In genomic region chr14:49982522-49982951, GRCh38 we compare ENCODE assay signal across 10 cellular contexts.
DNase-seq lines count a peak whose midpoint lies in the region; ATAC-seq lines count a peak whose summit lies in the region.
"Had no signal": no experiment of that assay in that cellular context is flagged by ENCODE, and none has a peak within 500 bp of the region (broad histone marks: within the 10 kb centered on the region; RNA-seq: fewer than 3 reads in every experiment).

No MANE protein-coding gene starts in this region.

- H3K4me3 ChIP-seq in ACC112 (ENCODE audit: low read depth, low read length): peak overlapping the region; percentile 49
- peak overlapping the region; percentile 10 for H3K4me3 ChIP-seq in mononuclear cell (ENCODE audit: low read length)
- H3K4me3 ChIP-seq: mucosa of descending colon had no signal

- H3K79me2 ChIP-seq in ACC112 (ENCODE audit: control insufficient read depth, insufficient read depth, low read length, unreplicated experiment): no peaks in the 10 kb centered on the region

- no peaks in the 10 kb centered on the region for H3K36me3 ChIP-seq in ACC112 (ENCODE audit: insufficient read depth, low read length)

- peak overlapping the region; percentile 96 for H3K27ac ChIP-seq in ACC112 (ENCODE audit: low read depth, low read length)

- H3K4me1 ChIP-seq in ACC112 (ENCODE audit: control insufficient read depth, insufficient read depth, low read length, unreplicated experiment) (peaks cover 46% of the 10 kb centered on the region), mononuclear cell (ENCODE audit: insufficient read depth, low read length) (peaks cover 48% of the 10 kb centered on the region)

- no peak overlapping the region for H2AFZ ChIP-seq in ACC112 (ENCODE audit: low read length, unreplicated experiment)

- intact Hi-C loops in left colon (cut with DNase I, micrococcal nuclease): no loop called here

- ATAC-seq in left colon (no peak), GM19463 (IDR thresholded peaks at IDR 0.05; ENCODE audit: unreplicated experiment) (no peak)
- ATAC-seq: mucosa of descending colon had no signal

- DNase-seq in HCEC 1CT: peak; percentile 99
- DNase-seq in central memory CD4-positive, alpha-beta T cell: peak; percentile 66
- no peak for DNase-seq in left colon
- no peak for DNase-seq in hippocampal formation (lab: John Stamatoyannopoulos, UW)
- no peak for DNase-seq in ureter (ENCODE audit: low spot score)
- DNase-seq: mucosa of descending colon, NCI-H69 had no signal

- no peaks in the 10 kb centered on the region for H3K9me3 ChIP-seq in mononuclear cell (ENCODE audit: low read depth, low read length)
- H3K9me3 ChIP-seq: mucosa of descending colon had no signal

- H3K27me3 ChIP-seq in ACC112 (ENCODE audit: insufficient read depth, low read length) (no peaks in the 10 kb centered on the region), mononuclear cell (ENCODE audit: insufficient read depth, low read length) (no peaks in the 10 kb centered on the region)

Comparison
In these comparisons a context has a peak if more than half of its experiments do, and no peak if none do; other contexts are left out.
1. DNase-seq: peak in HCEC 1CT (single experiment) and central memory CD4-positive, alpha-beta T cell (single experiment); none in left colon (0 of 2), hippocampal formation (0 of 2) and ureter (single experiment).